Comparison of ENCODE assay signal across 8 cellular contexts in the genomic region with DNA sequence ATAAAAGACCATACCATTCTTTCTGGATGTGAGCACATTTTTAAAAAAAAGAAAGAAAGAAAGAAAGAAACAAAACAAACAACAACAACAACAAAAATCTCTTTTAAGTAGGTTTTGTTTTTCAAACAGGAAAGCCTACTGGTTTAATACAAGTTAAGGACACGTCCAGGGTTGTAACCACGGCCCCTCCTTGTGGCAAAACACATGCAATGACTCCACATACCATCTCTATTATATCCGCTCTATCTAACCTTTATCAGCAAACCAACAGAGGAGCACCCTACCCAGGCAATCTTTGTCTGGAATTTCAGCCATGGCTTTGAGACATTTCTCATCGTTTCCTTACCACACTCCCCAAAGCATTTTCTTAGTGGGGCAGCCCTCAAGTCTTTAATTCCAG.
DNase-seq lines count a peak whose midpoint lies in the region; ATAC-seq, FAIRE-seq and TF ChIP-seq lines count a peak whose summit lies in the region.

No MANE protein-coding gene starts in this region.

- POLR2A ChIA-PET in WTC11 (lab: Charles Lee) = no interaction called here

- no peaks in the 10 kb centered on the region for H3K9me3 Mint-ChIP-seq in WTC11

- TF ChIP-seq EP300 in upper lobe of left lung (IDR thresholded peaks at IDR 0.05) = no peak

- H3K36me3 ChIP-seq in right lobe of liver (no peaks in the 10 kb centered on the region), upper lobe of left lung (no peaks in the 10 kb centered on the region)

- TF ChIP-seq CTCF in WTC11 (IDR thresholded peaks at IDR 0.05) = peak; percentile 33; the same call in 1 of the 2 replicates
- peak in 2 of 4 donors; percentile 21 to 23 for TF ChIP-seq CTCF in right lobe of liver (IDR thresholded peaks at IDR 0.05)
- TF ChIP-seq CTCF in upper lobe of left lung (IDR thresholded peaks at IDR 0.05) = peak in 2 of 6 experiments; percentile 11 to 18

- H3K4me1 Mint-ChIP-seq in WTC11 = peaks cover 3% of the 10 kb centered on the region

- DNase-seq in DMS79 (lab: John Stamatoyannopoulos, UW) (peak; percentile 26), NCI-H2029 treated with DMSO at 0.1 percent for 48 hours (lab: John Stamatoyannopoulos, UW) (peak; percentile 54), WTC11 (ENCODE audit: low spot score) (peak; percentile 57), right lobe of liver (no peak), activated T-cell treated with anti-CD3 and anti-CD28 coated beads for 4 hours (no peak), upper lobe of left lung (no peak), frontal cortex (ENCODE audit: low spot score in 2 of 2) (no peak), HTR-8/SVneo (ENCODE audit: insufficient read length, low spot score) (no peak)

- H3K9me3 ChIP-seq in right lobe of liver = no peaks in the 10 kb centered on the region
- no peaks in the 10 kb centered on the region for H3K9me3 ChIP-seq in upper lobe of left lung

- FAIRE-seq in frontal cortex (lab: Jason Lieb, UNC) (no peak), HTR-8/SVneo (lab: Jason Lieb, UNC) (no peak)

- no peak overlapping the region for H3K4me3 ChIP-seq in right lobe of liver
- H3K4me3 ChIP-seq in upper lobe of left lung = no peak overlapping the region

- WGBS in right lobe of liver (ENCODE audit: insufficient coverage, low coverage, low lambda C conversion rate, missing lambda C conversion rate) = 11% methylated on average over 4 of the region's 4 CpGs
- WGBS in upper lobe of left lung, 2 donors = 20 to 25% methylated on average over 4 of the region's 4 CpGs

- CTCF ChIA-PET in WTC11 (lab: Charles Lee) = interaction anchor here (0.8 to 1.3 kb wide), 3 partner anchors 91 to 217 kb away, joined by 3 to 6 read pairs (median 4); no protein-coding TSS in a partner anchor

- H3K4me1 ChIP-seq in right lobe of liver (no peaks in the 10 kb centered on the region), upper lobe of left lung (no peaks in the 10 kb centered on the region)

- H3K27me3 ChIP-seq in right lobe of liver (no peaks in the 10 kb centered on the region), upper lobe of left lung (no peaks in the 10 kb centered on the region)

- TF ChIP-seq POLR2A in right lobe of liver (IDR thresholded peaks at IDR 0.05) = no peak
- TF ChIP-seq POLR2A in upper lobe of left lung (IDR thresholded peaks at IDR 0.05) = no peak

- H3K27ac Mint-ChIP-seq in WTC11 = no peak overlapping the region; the same call in 1 of the 2 replicates

- intact Hi-C loops in right lobe of liver (cut with DNase I) = no loop called here

- ATAC-seq in WTC11 = peak; percentile 99
- peak in 3 of 4 donors; percentile 24 to 45 (median 37) for ATAC-seq in right lobe of liver
- no peak for ATAC-seq in upper lobe of left lung (ENCODE audit: low FRiP score in 2 of 2)

- no peaks in the 10 kb centered on the region for H3K36me3 Mint-ChIP-seq in WTC11

- no peaks in the 10 kb centered on the region for H3K27me3 Mint-ChIP-seq in WTC11 (ENCODE audit: low read depth)

- no peak overlapping the region for H3K4me3 Mint-ChIP-seq in WTC11

- H3K27ac ChIP-seq in right lobe of liver (no peak overlapping the region), upper lobe of left lung (no peak overlapping the region)

TF ChIP-seq in WTC11, 78 proteins besides CTCF, POLR2A, EP300 and RAD21 (continues in another document):
- TF ChIP-seq, protein P1, sequence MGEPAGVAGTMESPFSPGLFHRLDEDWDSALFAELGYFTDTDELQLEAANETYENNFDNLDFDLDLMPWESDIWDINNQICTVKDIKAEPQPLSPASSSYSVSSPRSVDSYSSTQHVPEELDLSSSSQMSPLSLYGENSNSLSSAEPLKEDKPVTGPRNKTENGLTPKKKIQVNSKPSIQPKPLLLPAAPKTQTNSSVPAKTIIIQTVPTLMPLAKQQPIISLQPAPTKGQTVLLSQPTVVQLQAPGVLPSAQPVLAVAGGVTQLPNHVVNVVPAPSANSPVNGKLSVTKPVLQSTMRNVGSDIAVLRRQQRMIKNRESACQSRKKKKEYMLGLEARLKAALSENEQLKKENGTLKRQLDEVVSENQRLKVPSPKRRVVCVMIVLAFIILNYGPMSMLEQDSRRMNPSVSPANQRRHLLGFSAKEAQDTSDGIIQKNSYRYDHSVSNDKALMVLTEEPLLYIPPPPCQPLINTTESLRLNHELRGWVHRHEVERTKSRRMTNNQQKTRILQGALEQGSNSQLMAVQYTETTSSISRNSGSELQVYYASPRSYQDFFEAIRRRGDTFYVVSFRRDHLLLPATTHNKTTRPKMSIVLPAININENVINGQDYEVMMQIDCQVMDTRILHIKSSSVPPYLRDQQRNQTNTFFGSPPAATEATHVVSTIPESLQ (CRISPR knock-in tag; IDR thresholded peaks at IDR 0.05) = no peak
- TF ChIP-seq, protein P2, sequence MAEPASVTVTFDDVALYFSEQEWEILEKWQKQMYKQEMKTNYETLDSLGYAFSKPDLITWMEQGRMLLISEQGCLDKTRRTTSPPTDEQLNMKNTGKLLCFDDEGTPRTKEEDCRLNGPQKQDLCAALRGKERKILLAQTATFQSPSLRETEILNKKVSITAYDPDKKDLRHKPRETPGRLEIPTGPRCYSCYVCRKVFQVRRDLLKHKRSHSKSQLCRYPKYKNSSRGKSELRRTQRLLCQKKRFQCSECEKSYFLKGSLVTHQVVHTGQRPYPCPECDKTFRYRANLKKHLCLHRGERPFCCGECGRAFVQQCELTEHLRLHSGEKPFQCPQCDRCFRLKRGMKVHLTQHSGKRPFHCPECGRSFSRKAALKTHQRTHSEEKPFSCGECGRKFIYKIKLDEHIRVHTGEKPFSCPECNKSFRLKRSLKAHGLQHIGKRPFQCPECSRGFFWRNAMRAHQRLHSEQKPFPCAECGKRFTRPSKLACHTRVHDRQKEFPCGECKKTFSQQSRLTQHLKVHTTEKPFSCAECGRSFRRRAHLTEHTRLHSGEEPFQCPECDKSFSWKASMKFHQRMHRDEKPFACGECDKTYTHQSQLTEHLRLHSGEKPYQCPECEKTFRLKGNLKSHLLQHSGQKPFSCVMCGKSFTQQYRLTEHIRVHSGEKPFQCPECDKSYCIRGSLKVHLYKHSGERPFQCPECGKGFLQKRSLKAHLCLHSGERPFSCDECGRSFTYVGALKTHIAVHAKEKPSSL (CRISPR knock-in tag; conservative IDR thresholded peaks at IDR 0.05) = no peak
- TF ChIP-seq, protein P3, sequence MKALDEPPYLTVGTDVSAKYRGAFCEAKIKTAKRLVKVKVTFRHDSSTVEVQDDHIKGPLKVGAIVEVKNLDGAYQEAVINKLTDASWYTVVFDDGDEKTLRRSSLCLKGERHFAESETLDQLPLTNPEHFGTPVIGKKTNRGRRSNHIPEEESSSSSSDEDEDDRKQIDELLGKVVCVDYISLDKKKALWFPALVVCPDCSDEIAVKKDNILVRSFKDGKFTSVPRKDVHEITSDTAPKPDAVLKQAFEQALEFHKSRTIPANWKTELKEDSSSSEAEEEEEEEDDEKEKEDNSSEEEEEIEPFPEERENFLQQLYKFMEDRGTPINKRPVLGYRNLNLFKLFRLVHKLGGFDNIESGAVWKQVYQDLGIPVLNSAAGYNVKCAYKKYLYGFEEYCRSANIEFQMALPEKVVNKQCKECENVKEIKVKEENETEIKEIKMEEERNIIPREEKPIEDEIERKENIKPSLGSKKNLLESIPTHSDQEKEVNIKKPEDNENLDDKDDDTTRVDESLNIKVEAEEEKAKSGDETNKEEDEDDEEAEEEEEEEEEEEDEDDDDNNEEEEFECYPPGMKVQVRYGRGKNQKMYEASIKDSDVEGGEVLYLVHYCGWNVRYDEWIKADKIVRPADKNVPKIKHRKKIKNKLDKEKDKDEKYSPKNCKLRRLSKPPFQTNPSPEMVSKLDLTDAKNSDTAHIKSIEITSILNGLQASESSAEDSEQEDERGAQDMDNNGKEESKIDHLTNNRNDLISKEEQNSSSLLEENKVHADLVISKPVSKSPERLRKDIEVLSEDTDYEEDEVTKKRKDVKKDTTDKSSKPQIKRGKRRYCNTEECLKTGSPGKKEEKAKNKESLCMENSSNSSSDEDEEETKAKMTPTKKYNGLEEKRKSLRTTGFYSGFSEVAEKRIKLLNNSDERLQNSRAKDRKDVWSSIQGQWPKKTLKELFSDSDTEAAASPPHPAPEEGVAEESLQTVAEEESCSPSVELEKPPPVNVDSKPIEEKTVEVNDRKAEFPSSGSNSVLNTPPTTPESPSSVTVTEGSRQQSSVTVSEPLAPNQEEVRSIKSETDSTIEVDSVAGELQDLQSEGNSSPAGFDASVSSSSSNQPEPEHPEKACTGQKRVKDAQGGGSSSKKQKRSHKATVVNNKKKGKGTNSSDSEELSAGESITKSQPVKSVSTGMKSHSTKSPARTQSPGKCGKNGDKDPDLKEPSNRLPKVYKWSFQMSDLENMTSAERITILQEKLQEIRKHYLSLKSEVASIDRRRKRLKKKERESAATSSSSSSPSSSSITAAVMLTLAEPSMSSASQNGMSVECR (CRISPR knock-in tag; IDR thresholded peaks at IDR 0.05; ENCODE audit: borderline replicate concordance) = no peak
- TF ChIP-seq RELA (CRISPR knock-in tag; IDR thresholded peaks at IDR 0.05; ENCODE audit: borderline replicate concordance) = no peak
- TF ChIP-seq, protein P4, sequence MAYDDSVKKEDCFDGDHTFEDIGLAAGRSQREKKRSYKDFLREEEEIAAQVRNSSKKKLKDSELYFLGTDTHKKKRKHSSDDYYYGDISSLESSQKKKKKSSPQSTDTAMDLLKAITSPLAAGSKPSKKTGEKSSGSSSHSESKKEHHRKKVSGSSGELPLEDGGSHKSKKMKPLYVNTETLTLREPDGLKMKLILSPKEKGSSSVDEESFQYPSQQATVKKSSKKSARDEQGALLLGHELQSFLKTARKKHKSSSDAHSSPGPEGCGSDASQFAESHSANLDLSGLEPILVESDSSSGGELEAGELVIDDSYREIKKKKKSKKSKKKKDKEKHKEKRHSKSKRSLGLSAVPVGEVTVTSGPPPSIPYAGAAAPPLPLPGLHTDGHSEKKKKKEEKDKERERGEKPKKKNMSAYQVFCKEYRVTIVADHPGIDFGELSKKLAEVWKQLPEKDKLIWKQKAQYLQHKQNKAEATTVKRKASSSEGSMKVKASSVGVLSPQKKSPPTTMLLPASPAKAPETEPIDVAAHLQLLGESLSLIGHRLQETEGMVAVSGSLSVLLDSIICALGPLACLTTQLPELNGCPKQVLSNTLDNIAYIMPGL (CRISPR knock-in tag; IDR thresholded peaks at IDR 0.05) = no peak
- no peak for TF ChIP-seq ETV6 (CRISPR knock-in tag; IDR thresholded peaks at IDR 0.05)
- TF ChIP-seq, protein P5, sequence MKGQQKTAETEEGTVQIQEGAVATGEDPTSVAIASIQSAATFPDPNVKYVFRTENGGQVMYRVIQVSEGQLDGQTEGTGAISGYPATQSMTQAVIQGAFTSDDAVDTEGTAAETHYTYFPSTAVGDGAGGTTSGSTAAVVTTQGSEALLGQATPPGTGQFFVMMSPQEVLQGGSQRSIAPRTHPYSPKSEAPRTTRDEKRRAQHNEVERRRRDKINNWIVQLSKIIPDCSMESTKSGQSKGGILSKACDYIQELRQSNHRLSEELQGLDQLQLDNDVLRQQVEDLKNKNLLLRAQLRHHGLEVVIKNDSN (CRISPR knock-in tag; IDR thresholded peaks at IDR 0.05) = no peak

Comparison
In these comparisons a context has a peak if more than half of its experiments do, and no peak if none do; other contexts are left out.
1. DNase-seq: peak in DMS79 (single experiment), NCI-H2029 treated with DMSO at 0.1 percent for 48 hours (single experiment) and WTC11 (single experiment); none in right lobe of liver (0 of 3), activated T-cell treated with anti-CD3 and anti-CD28 coated beads for 4 hours (single experiment), upper lobe of left lung (0 of 2), frontal cortex (0 of 2) and HTR-8/SVneo (single experiment).
2. ATAC-seq: peak in WTC11 (single experiment) and right lobe of liver (3 of 4); none in upper lobe of left lung (0 of 2).